ENCODE assay signal across 8 cellular contexts in genomic region chr17:59844884-59845594, GRCh38. TPM values are rescaled to one million over a fixed set of nuclear protein-coding genes. Genes with fewer than 3 reads are reported as not detected.
DNase-seq lines count a peak whose midpoint lies in the region; ATAC-seq and TF ChIP-seq lines count a peak whose summit lies in the region.

No MANE protein-coding gene starts in this region.

- no peak overlapping the region for H2AFZ ChIP-seq in GM23248
- H2AFZ ChIP-seq in PC-9 = no peak overlapping the region
- no peak overlapping the region for H2AFZ ChIP-seq in neural progenitor cell (replicated peaks)

- H3K36me3 Mint-ChIP-seq in neural progenitor cell = peaks cover 13% of the 10 kb centered on the region

- no peak overlapping the region for H3K4me3 Mint-ChIP-seq in neural progenitor cell

- H3K4me2 ChIP-seq in GM23248 (ENCODE audit: unreplicated experiment) (peak overlapping the region; percentile 63), PC-9 (peak overlapping the region; percentile 79), neural progenitor cell (no peak overlapping the region)

- H3K36me3 ChIP-seq in GM23248 (ENCODE audit: low read depth) (peaks cover 22% of the 10 kb centered on the region), PC-9 (ENCODE audit: low read depth) (peaks cover 22% of the 10 kb centered on the region), rectal smooth muscle tissue (ENCODE audit: control insufficient read depth, insufficient read depth, low read length) (peaks cover 8% of the 10 kb centered on the region), neural progenitor cell (no peaks in the 10 kb centered on the region)

- intact Hi-C loops in PC-9 (cut with micrococcal nuclease; ENCODE audit: unreplicated experiment) = loop anchor here (1.0 to 2.0 kb wide), 3 partner anchors 14 to 92 kb away; no protein-coding TSS in a partner anchor

- POLR2A ChIA-PET in PC-9 (lab: Charles Lee; ENCODE audit: unreplicated experiment) = interaction anchor here (0.5 to 1.6 kb wide), 13 partner anchors 8 to 137 kb away, joined by 3 to 37 read pairs (median 6); no protein-coding TSS in a partner anchor

- H4K20me1 ChIP-seq in GM23248 (ENCODE audit: insufficient read depth) = no peaks in the 10 kb centered on the region
- peaks cover 12% of the 10 kb centered on the region for H4K20me1 ChIP-seq in PC-9 (ENCODE audit: insufficient read depth)
- H4K20me1 ChIP-seq in neural progenitor cell (ENCODE audit: low read depth) = no peaks in the 10 kb centered on the region

- peaks cover 20% of the 10 kb centered on the region for H3K4me1 Mint-ChIP-seq in neural progenitor cell

- H3K4me3 ChIP-seq in GM23248 = no peak overlapping the region
- H3K4me3 ChIP-seq in PC-9 = peak overlapping the region; percentile 7; the same call in 1 of the 2 replicates
- H3K4me3 ChIP-seq in rectal smooth muscle tissue (ENCODE audit: low read length) = no peak overlapping the region
- H3K4me3 ChIP-seq in neural progenitor cell = no peak overlapping the region

- H3K4me1 ChIP-seq in GM23248 (ENCODE audit: insufficient read depth) (peaks cover 37% of the 10 kb centered on the region), PC-9 (replicated peaks; ENCODE audit: insufficient read depth) (peaks cover 66% of the 10 kb centered on the region), rectal smooth muscle tissue (ENCODE audit: control insufficient read depth, insufficient read depth, low read length) (peaks cover 25% of the 10 kb centered on the region), neural progenitor cell (peaks cover 16% of the 10 kb centered on the region)

- H3K27me3 ChIP-seq in GM23248 (replicated peaks; ENCODE audit: insufficient read depth) (no peaks in the 10 kb centered on the region), PC-9 (ENCODE audit: insufficient read depth, low read depth) (no peaks in the 10 kb centered on the region), rectal smooth muscle tissue (ENCODE audit: control insufficient read depth, insufficient read depth, low read length) (no peaks in the 10 kb centered on the region), neural progenitor cell (no peaks in the 10 kb centered on the region)

- H3K79me2 ChIP-seq in GM23248 (ENCODE audit: insufficient read depth) = peaks cover 23% of the 10 kb centered on the region
- peaks cover 44% of the 10 kb centered on the region for H3K79me2 ChIP-seq in PC-9 (ENCODE audit: low read depth)
- peaks cover 5% of the 10 kb centered on the region for H3K79me2 ChIP-seq in neural progenitor cell (ENCODE audit: low read depth)

- TF ChIP-seq CTCF in PC-9 (conservative IDR thresholded peaks at IDR 0.05) (0 out of 2 replicates have a peak, but pooled peaks have one; percentile 6), neural progenitor cell (IDR thresholded peaks at IDR 0.05) (no peak)

- ATAC-seq in HG03521 (IDR thresholded peaks at IDR 0.05; ENCODE audit: unreplicated experiment) = no peak
- no peak for ATAC-seq in HG03457 (IDR thresholded peaks at IDR 0.05; ENCODE audit: unreplicated experiment)

- no peaks in the 10 kb centered on the region for H3K9me2 ChIP-seq in GM23248 (ENCODE audit: insufficient read depth)
- no peaks in the 10 kb centered on the region for H3K9me2 ChIP-seq in PC-9 (ENCODE audit: insufficient read depth)

- peaks cover 2% of the 10 kb centered on the region for H3K27me3 Mint-ChIP-seq in neural progenitor cell (ENCODE audit: insufficient read depth, low read depth)

- peaks cover 70% of the 10 kb centered on the region for H3F3A ChIP-seq in GM23248 (ENCODE audit: insufficient read depth)
- peaks cover 97% of the 10 kb centered on the region for H3F3A ChIP-seq in PC-9 (ENCODE audit: insufficient read depth, low read depth)
- peaks cover 14% of the 10 kb centered on the region for H3F3A ChIP-seq in neural progenitor cell (ENCODE audit: low read depth)

- H3K9me3 ChIP-seq in GM23248 (ENCODE audit: low read depth) (no peaks in the 10 kb centered on the region), PC-9 (ENCODE audit: insufficient read depth, low read depth) (no peaks in the 10 kb centered on the region), neural progenitor cell (ENCODE audit: low read depth) (no peaks in the 10 kb centered on the region)

- CTCF ChIA-PET in PC-9 (lab: Charles Lee) = interaction anchor here (2.7 kb wide), 1 partner anchor 14 kb away, joined by 6 read pairs; no protein-coding TSS in a partner anchor

- H3K27ac ChIP-seq in GM23248 (peak overlapping the region; percentile 99), PC-9 (peak overlapping the region; percentile 99), rectal smooth muscle tissue (ENCODE audit: low read depth, low read length) (peak overlapping the region; percentile 82), neural progenitor cell (no peak overlapping the region)

- no TSS peak for BruUV-seq in PC-9 (replicated peaks; lab: Mats Ljungman, UMichigan)

- WGBS in GM23248 (ENCODE audit: low coverage in 1 of 2, low lambda C conversion rate in 2 of 2, missing lambda C conversion rate in 2 of 2), 2 experiments = 40 to 41% methylated on average over 3 of the region's 3 CpGs

- no peaks in the 10 kb centered on the region for H3K9me3 Mint-ChIP-seq in neural progenitor cell

- no peak overlapping the region for H3K27ac Mint-ChIP-seq in neural progenitor cell

- H3K9ac ChIP-seq in GM23248 (peak overlapping the region; percentile 99), rectal smooth muscle tissue (ENCODE audit: low read length) (no peak overlapping the region), neural progenitor cell (no peak overlapping the region)

- DNase-seq in GM23248 (peak; percentile 36), PC-9 (peak; percentile 31 to 58), dermis microvascular lymphatic vessel endothelial cell (ENCODE audit: low read depth in 2 of 2) (peak; percentile 25 to 48), neural progenitor cell (ENCODE audit: low spot score) (no peak), Kasumi-1 (lab: John Stamatoyannopoulos, UW) (no peak)

- in situ Hi-C loops in GM23248 (cut with MboI) = no loop called here

RNA-seq across cellular contexts. Expression of gene TUBD1, which starts 47.7 kb away (rescaled TPM):
- 3.8 and 6.3 TPM in 2 replicates for total RNA-seq in GM23248 (2014; rRNA removed; shearing (Covaris generic))
- 4.3 TPM in 2 replicates for polyA plus RNA-seq in GM23248 (2016; fragmentation: Nextera tagmentation; extraction: Ambion mirVana)
- 11.8 and 13.5 TPM in 2 replicates for total RNA-seq in PC-9 (2021)
- total RNA-seq in dermis microvascular lymphatic vessel endothelial cell = 8.3 and 9.6 TPM in 2 replicates
- total RNA-seq in neural progenitor cell (ENCODE audit: low replicate concordance) = 15.5 and 32.6 TPM in 2 replicates

RNA-seq across cellular contexts. Expression of gene RPS6KB1, which starts 47.9 kb away (rescaled TPM):
- total RNA-seq in GM23248 (2014; rRNA removed; shearing (Covaris generic)) = 23.3 and 33.6 TPM in 2 replicates
- polyA plus RNA-seq in GM23248 (2016; fragmentation: Nextera tagmentation; extraction: Ambion mirVana) = 28.6 and 31.4 TPM in 2 replicates
- total RNA-seq in PC-9 (2021) = 31.4 and 41.8 TPM in 2 replicates
- total RNA-seq in dermis microvascular lymphatic vessel endothelial cell = 16.6 and 16.8 TPM in 2 replicates
- 15.5 and 18.7 TPM in 2 replicates for total RNA-seq in neural progenitor cell (ENCODE audit: low replicate concordance)

Comparison
In these comparisons a context has a peak if more than half of its experiments do, and no peak if none do; other contexts are left out.
1. DNase-seq: peak in GM23248 (single experiment), PC-9 (2 of 2) and dermis microvascular lymphatic vessel endothelial cell (2 of 2); none in neural progenitor cell (single experiment) and Kasumi-1 (0 of 2).